Comparison of ENCODE assay signal across 19 cellular contexts in the genomic region with DNA sequence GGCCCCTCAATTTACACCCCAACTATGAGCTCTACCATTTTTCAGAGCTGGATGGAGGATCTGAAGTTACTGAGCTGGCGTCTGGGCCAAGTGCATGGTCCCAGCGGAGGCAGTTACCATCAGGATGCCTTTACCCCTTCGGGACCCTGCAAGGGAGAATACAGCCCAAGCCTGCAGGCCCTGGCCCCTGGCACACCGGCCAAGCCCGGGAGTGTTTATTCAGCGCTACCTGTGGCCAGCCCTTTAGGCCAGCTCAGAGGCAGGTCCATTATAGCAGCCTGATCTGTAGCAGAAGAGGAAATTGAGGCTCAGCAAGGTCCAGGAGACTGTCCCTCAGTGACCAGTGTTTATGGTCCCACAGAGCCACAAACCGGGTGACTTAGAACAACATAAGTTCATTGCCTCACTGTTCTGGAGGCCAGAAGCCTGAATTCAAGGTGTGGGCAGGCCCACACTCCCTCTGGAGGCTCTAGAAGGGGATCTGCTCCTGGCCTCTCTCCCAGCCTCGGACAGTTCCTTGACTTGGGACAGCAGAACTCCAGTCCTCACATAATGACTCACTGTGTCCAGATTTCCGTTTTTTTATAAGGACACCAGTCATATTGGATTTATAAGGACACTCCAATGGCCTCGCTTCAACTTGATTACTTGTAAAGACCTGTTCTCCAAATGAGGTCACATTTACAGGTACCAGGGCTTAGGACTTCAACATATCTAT. TPM values are rescaled to one million over a fixed set of nuclear protein-coding genes. Genes with fewer than 3 reads are reported as not detected.
"Had no signal": no experiment of that assay in that cellular context is flagged by ENCODE, and none has a peak within 500 bp of the region (broad histone marks: within the 10 kb centered on the region; RNA-seq: fewer than 3 reads in every experiment).

No MANE protein-coding gene starts in this region.

- H3K4me1 Mint-ChIP-seq: activated CD4-positive, alpha-beta memory T cell treated with anti-CD3 and anti-CD28 coated beads, Interleukin-2, amount 10 ng/mL, durations not matched to agents 7 days and 5 days; naive thymus-derived CD4-positive, alpha-beta T cell had no signal

- H3K36me3 ChIP-seq: heart right ventricle, neutrophil, thoracic aorta had no signal

- H3K27ac ChIP-seq: heart right ventricle, neutrophil, thoracic aorta had no signal

- H3K9me3 ChIP-seq: heart right ventricle, neutrophil, thoracic aorta had no signal

- H3K27ac Mint-ChIP-seq: activated CD4-positive, alpha-beta memory T cell treated with anti-CD3 and anti-CD28 coated beads, Interleukin-2, amount 10 ng/mL, durations not matched to agents 7 days and 5 days; activated T-cell treated with anti-CD3 and anti-CD28 coated beads, Interleukin-2, amount 50 U/mL, for 24 hours; effector memory CD8-positive, alpha-beta T cell; naive thymus-derived CD4-positive, alpha-beta T cell had no signal

- H3K4me3 Mint-ChIP-seq: activated CD4-positive, alpha-beta memory T cell treated with anti-CD3 and anti-CD28 coated beads, Interleukin-2, amount 10 ng/mL, durations not matched to agents 7 days and 5 days; activated T-cell treated with anti-CD3 and anti-CD28 coated beads, Interleukin-2, amount 50 U/mL, for 24 hours; effector memory CD8-positive, alpha-beta T cell; naive thymus-derived CD4-positive, alpha-beta T cell had no signal

- H3K36me3 Mint-ChIP-seq: naive thymus-derived CD4-positive, alpha-beta T cell had no signal

- DNase-seq: activated CD4-positive, alpha-beta memory T cell treated with anti-CD3 and anti-CD28 coated beads, Interleukin-2, amount 10 ng/mL, durations not matched to agents 7 days and 5 days; activated CD4-positive, alpha-beta T cell treated with anti-CD3 and anti-CD28 coated beads for 4 hours; activated naive CD4-positive, alpha-beta T cell treated with anti-CD3 and anti-CD28 coated beads, Interleukin-2, amount 50 U/mL, for 16 hours; activated T-cell treated with anti-CD3 and anti-CD28 coated beads, Interleukin-2, amount 50 U/mL, for 24 hours; effector memory CD8-positive, alpha-beta T cell; foreskin melanocyte; heart right ventricle; mammary epithelial cell; naive thymus-derived CD4-positive, alpha-beta T cell; retina; small intestine; stimulated activated CD4-positive, alpha-beta T cell treated with anti-CD3 and anti-CD28 coated beads, Interleukin-4, amount 100 ng/mL, for 24 hours; stimulated activated CD8-positive, alpha-beta memory T cell treated with anti-CD3 and anti-CD28 coated beads, Interleukin-4, amount 100 ng/mL, for 48 hours; stimulated activated naive CD8-positive, alpha-beta T cell treated with anti-CD3 and anti-CD28 coated beads, Interleukin-15, Interleukin-2, amounts not matched to agents 100 U/mL and 50 U/mL, for 24 hours; T-helper 2 cell had no signal

- H3K4me3 ChIP-seq: heart right ventricle, thoracic aorta had no signal

- H3K9me3 Mint-ChIP-seq: activated T-cell treated with anti-CD3 and anti-CD28 coated beads, Interleukin-2, amount 50 U/mL, for 24 hours; effector memory CD8-positive, alpha-beta T cell had no signal

- ATAC-seq: effector memory CD8-positive, alpha-beta T cell; heart right ventricle; left lobe of liver; naive thymus-derived CD4-positive, alpha-beta T cell; stimulated activated naive CD8-positive, alpha-beta T cell treated with anti-CD3 and anti-CD28 coated beads, Interleukin-15, Interleukin-2, amounts not matched to agents 100 U/mL and 50 U/mL, for 24 hours had no signal

RNA-seq across cellular contexts. Expression of a gene that starts 29.9 kb away (rescaled TPM):
- total RNA-seq: mononuclear cell; naive thymus-derived CD4-positive, alpha-beta T cell had no signal
